In genomic region chr17:67836205-67836987, GRCh38 we compare ENCODE assay signal across 1 cellular context.
TF ChIP-seq lines count a peak whose summit lies in the region.

No MANE protein-coding gene starts in this region.

TF ChIP-seq in GM12878, 131 proteins besides CTCF, POLR2A, EP300 and RAD21:
- TF ChIP-seq JUNB (IDR thresholded peaks at IDR 0.05), result peak; percentile 76
- TF ChIP-seq POLR2AphosphoS2 (IDR thresholded peaks at IDR 0.05; ENCODE audit: low read depth, low read length), result no peak
